In genomic region chr14:102241147-102241546, GRCh38 we compare ENCODE assay signal across 13 cellular contexts.
A peak's percentile ranks its signal among the peaks of the same experiment; 100 is the strongest.
DNase-seq lines count a peak whose midpoint lies in the region; ATAC-seq and TF ChIP-seq lines count a peak whose summit lies in the region.
"Had no signal": no experiment of that assay in that cellular context is flagged by ENCODE, and none has a peak within 500 bp of the region (broad histone marks: within the 10 kb centered on the region; RNA-seq: fewer than 3 reads in every experiment).

No MANE protein-coding gene starts in this region.

- intact Hi-C loops in prostate gland (cut with DNase I) (no loop called here), Caco-2 (cut with micrococcal nuclease; ENCODE audit: unreplicated experiment) (no loop called here)

- H3K27ac ChIP-seq in prostate gland, result no peak overlapping the region
- no peak overlapping the region for H3K27ac ChIP-seq in GM23338 (ENCODE audit: low read depth)
- H3K27ac ChIP-seq: HL-60 had no signal

- H3K4me1 ChIP-seq in prostate gland (replicated peaks), result no peaks in the 10 kb centered on the region
- no peaks in the 10 kb centered on the region for H3K4me1 ChIP-seq in Caco-2
- peaks cover 4% of the 10 kb centered on the region; the same call in 1 of the 2 replicates for H3K4me1 ChIP-seq in GM23338 (ENCODE audit: insufficient read depth)

- POLR2A ChIA-PET in Caco-2 (lab: Charles Lee), result no interaction called here

- H4K20me1 ChIP-seq in GM23338 (replicated peaks; ENCODE audit: insufficient read depth), result no peaks in the 10 kb centered on the region

- H3K36me3 ChIP-seq in prostate gland, result no peaks in the 10 kb centered on the region
- H3K36me3 ChIP-seq in Caco-2 (ENCODE audit: control insufficient read depth, insufficient read depth, low read length), result no peaks in the 10 kb centered on the region
- no peaks in the 10 kb centered on the region for H3K36me3 ChIP-seq in GM23338 (ENCODE audit: insufficient read depth)

- H3K27me3 Mint-ChIP-seq in chondrocyte (ENCODE audit: low read depth) (no peaks in the 10 kb centered on the region), Caco-2 (ENCODE audit: insufficient read depth, unreplicated experiment) (peaks cover 2% of the 10 kb centered on the region), GM23338 (ENCODE audit: insufficient read depth, low read depth, poor library complexity) (no peaks in the 10 kb centered on the region)

- H3K36me3 Mint-ChIP-seq in chondrocyte (ENCODE audit: low read depth) (no peaks in the 10 kb centered on the region), Caco-2 (ENCODE audit: insufficient read depth, unreplicated experiment) (no peaks in the 10 kb centered on the region), GM23338 (ENCODE audit: low read depth) (peaks cover 3% of the 10 kb centered on the region; the same call in 1 of the 3 replicates)
- H3K36me3 Mint-ChIP-seq: CD14-positive monocyte had no signal

- 85% methylated on average over 4 of the region's 4 CpGs for WGBS in prostate gland

- H3K4me3 ChIP-seq in retinal pigment epithelial cell (ENCODE audit: low read length) (no peak overlapping the region), prostate gland (no peak overlapping the region), Caco-2 (ENCODE audit: low read depth, low read length) (no peak overlapping the region), GM23338 (no peak overlapping the region)

- H3F3A ChIP-seq in GM23338 (replicated peaks; ENCODE audit: low read depth), result no peaks in the 10 kb centered on the region

- H3K79me2 ChIP-seq in GM23338 (replicated peaks; ENCODE audit: insufficient read depth), result no peaks in the 10 kb centered on the region

- no peaks in the 10 kb centered on the region for H3K9me3 ChIP-seq in prostate gland
- H3K9me3 ChIP-seq in Caco-2, result no peaks in the 10 kb centered on the region

- no TSS peak for BruUV-seq in Caco-2 (replicated peaks; lab: Mats Ljungman, UMichigan)

- TF ChIP-seq CTCF in chondrocyte (IDR thresholded peaks at IDR 0.05), result no peak
- TF ChIP-seq CTCF in retinal pigment epithelial cell (conservative IDR thresholded peaks at IDR 0.05; ENCODE audit: low read depth, low read length), result no peak
- TF ChIP-seq CTCF in prostate gland (IDR thresholded peaks at IDR 0.05), result no peak
- TF ChIP-seq CTCF in Caco-2 (IDR thresholded peaks at IDR 0.05; ENCODE audit: insufficient read depth in 1 of 2, low read depth in 1 of 2, low read length in 1 of 2, severe bottlenecking in 1 of 2, unreplicated experiment in 1 of 2), result no peak
- no peak for TF ChIP-seq CTCF in GM23338 (conservative IDR thresholded peaks at IDR 0.05; ENCODE audit: low read depth in 2 of 2)

- H3K4me3 Mint-ChIP-seq in chondrocyte (ENCODE audit: unreplicated experiment), result no peak overlapping the region
- H3K4me3 Mint-ChIP-seq in Caco-2 (ENCODE audit: unreplicated experiment), result no peak overlapping the region
- H3K4me3 Mint-ChIP-seq in GM23338, result no peak overlapping the region
- H3K4me3 Mint-ChIP-seq: CD14-positive monocyte, HFFc6 had no signal

- ATAC-seq in GM23338, result no peak

- H3K9me3 Mint-ChIP-seq in chondrocyte (ENCODE audit: low read depth) (no peaks in the 10 kb centered on the region), Caco-2 (ENCODE audit: unreplicated experiment) (no peaks in the 10 kb centered on the region), GM23338 (no peaks in the 10 kb centered on the region; the same call in 2 of the 3 replicates)
- H3K9me3 Mint-ChIP-seq: HFFc6 had no signal

- DNase-seq in D341Med (ENCODE audit: low spot score), result peak; percentile 75
- DNase-seq in NCI-H524 treated with DMSO at 0.1 percent for 48 hours (lab: John Stamatoyannopoulos, UW), result peak; percentile 84
- peak; percentile 4 for DNase-seq in chondrocyte (ENCODE audit: low spot score)
- peak; percentile 69 for DNase-seq in retinal pigment epithelial cell (ENCODE audit: low read depth)
- DNase-seq in stimulated activated naive CD4-positive, alpha-beta T cell treated with Interleukin-2 at 50 U/mL for 16 hours (lab: John Stamatoyannopoulos, UW), result no peak
- DNase-seq in prostate gland (ENCODE audit: low spot score), result no peak
- no peak for DNase-seq in Caco-2
- DNase-seq in GM23338 (ENCODE audit: low spot score), result no peak
- DNase-seq: DND-41, GDM1, HFFc6 had no signal

- no peak overlapping the region for H3K4me2 ChIP-seq in GM23338

- no peak for TF ChIP-seq POLR2A in prostate gland (IDR thresholded peaks at IDR 0.05)

- no peak overlapping the region for H2AFZ ChIP-seq in GM23338

- CTCF ChIA-PET in Caco-2 (lab: Charles Lee), result no interaction called here

- H3K4me1 Mint-ChIP-seq in chondrocyte (ENCODE audit: low read depth) (no peaks in the 10 kb centered on the region), Caco-2 (ENCODE audit: low read depth, unreplicated experiment) (no peaks in the 10 kb centered on the region), GM23338 (no peaks in the 10 kb centered on the region; the same call in 2 of the 3 replicates)
- H3K4me1 Mint-ChIP-seq: CD14-positive monocyte had no signal

- H3K27ac Mint-ChIP-seq in chondrocyte (ENCODE audit: unreplicated experiment) (no peak overlapping the region), Caco-2 (ENCODE audit: unreplicated experiment) (no peak overlapping the region), GM23338 (no peak overlapping the region)
- H3K27ac Mint-ChIP-seq: CD14-positive monocyte, HFFc6 had no signal

- H3K27me3 ChIP-seq in prostate gland (replicated peaks; ENCODE audit: insufficient read depth), result no peaks in the 10 kb centered on the region
- H3K27me3 ChIP-seq in Caco-2 (replicated peaks; ENCODE audit: control insufficient read depth, insufficient read depth, low read length), result no peaks in the 10 kb centered on the region; the same call in 1 of the 2 replicates
- H3K27me3 ChIP-seq in GM23338 (ENCODE audit: insufficient read depth), result 0 out of 2 replicates have a peak, but pooled peaks cover 3% of the 10 kb centered on the region

- H3K9me2 ChIP-seq in GM23338 (ENCODE audit: insufficient read depth), result no peaks in the 10 kb centered on the region

TF ChIP-seq in GM23338, 12 proteins besides CTCF, POLR2A, EP300 and RAD21 (continues in another document):
- TF ChIP-seq ZNF331 (CRISPR knock-in tag; IDR thresholded peaks at IDR 0.05; ENCODE audit: low read depth) (no peak), EZH2 (IDR thresholded peaks at IDR 0.05; ENCODE audit: low read depth, unreplicated experiment) (no peak), POLR2AphosphoS5 (IDR thresholded peaks at IDR 0.05; ENCODE audit: low read depth) (no peak), CREB1 (CRISPR knock-in tag; IDR thresholded peaks at IDR 0.05; ENCODE audit: low read depth) (no peak), ZNF462 (CRISPR knock-in tag; IDR thresholded peaks at IDR 0.05) (no peak), EZH2phosphoT487 (IDR thresholded peaks at IDR 0.05; ENCODE audit: unreplicated experiment) (no peak)

Comparison
In these comparisons a context has a peak if more than half of its experiments do, and no peak if none do; other contexts are left out.
1. DNase-seq: peak in D341Med (single experiment), NCI-H524 treated with DMSO at 0.1 percent for 48 hours (single experiment), chondrocyte (single experiment) and retinal pigment epithelial cell (single experiment); none in stimulated activated naive CD4-positive, alpha-beta T cell treated with Interleukin-2 at 50 U/mL for 16 hours (single experiment), prostate gland (single experiment), Caco-2 (0 of 2) and GM23338 (single experiment).